Comparison of ENCODE assay signal across 9 cellular contexts in genomic region chr20:51528263-51529026, GRCh38. TPM values are rescaled to one million over a fixed set of nuclear protein-coding genes. Genes with fewer than 3 reads are reported as not detected.
DNase-seq lines count a peak whose midpoint lies in the region; FAIRE-seq and TF ChIP-seq lines count a peak whose summit lies in the region.
"Had no signal": no experiment of that assay in that cellular context is flagged by ENCODE, and none has a peak within 500 bp of the region (broad histone marks: within the 10 kb centered on the region; RNA-seq: fewer than 3 reads in every experiment).

No MANE protein-coding gene starts in this region.

- TF ChIP-seq CTCF in GM12864 (IDR thresholded peaks at IDR 0.05; ENCODE audit: low read depth, low read length, missing control alignments) (no peak), astrocyte (IDR thresholded peaks at IDR 0.05; ENCODE audit: insufficient read depth, low read depth, low read length) (no peak)

- H3K9me3 Mint-ChIP-seq in astrocyte (ENCODE audit: unreplicated experiment), result no peaks in the 10 kb centered on the region

- no peak for FAIRE-seq in astrocyte (lab: Jason Lieb, UNC)

- H2AFZ ChIP-seq in astrocyte (ENCODE audit: low read depth, low read length), result no peak overlapping the region

- H3K9me3 ChIP-seq in astrocyte (ENCODE audit: insufficient read depth, low read depth, low read length), result no peaks in the 10 kb centered on the region

- no peaks in the 10 kb centered on the region for H3K27me3 ChIP-seq in astrocyte (ENCODE audit: insufficient read depth, low read length)

- H3K4me2 ChIP-seq in astrocyte (ENCODE audit: low read length), result peak overlapping the region; percentile 62

- H3K4me3 Mint-ChIP-seq in astrocyte (ENCODE audit: unreplicated experiment), result no peak overlapping the region

- peak overlapping the region; percentile 30 for H3K27ac ChIP-seq in astrocyte (ENCODE audit: low read depth, low read length)

- no peaks in the 10 kb centered on the region for H3K36me3 ChIP-seq in astrocyte (ENCODE audit: insufficient read depth, low read length)

- no peak overlapping the region for H3K27ac Mint-ChIP-seq in astrocyte (ENCODE audit: unreplicated experiment)

- peaks cover 10% of the 10 kb centered on the region for H3K79me2 ChIP-seq in astrocyte (ENCODE audit: insufficient read depth, low read length)

- H3K36me3 Mint-ChIP-seq in astrocyte (ENCODE audit: low read depth, unreplicated experiment), result peaks cover 1% of the 10 kb centered on the region

- peaks cover 31% of the 10 kb centered on the region for H3K4me1 Mint-ChIP-seq in astrocyte (ENCODE audit: low read depth, unreplicated experiment)

- no peaks in the 10 kb centered on the region for H3K27me3 Mint-ChIP-seq in astrocyte (ENCODE audit: low read depth, unreplicated experiment)

- H3K4me1 ChIP-seq in astrocyte (ENCODE audit: insufficient read depth, low read length), result peaks cover 32% of the 10 kb centered on the region

- H3K9ac ChIP-seq in astrocyte (ENCODE audit: low read length), result peak overlapping the region; percentile 26

- DNase-seq in GM12864 (ENCODE audit: low read depth), result no peak
- peak in 4 of 5 experiments; percentile 33 to 75 (median 51) for DNase-seq in T-helper 2 cell
- DNase-seq in astrocyte (ENCODE audit: low read depth), result no peak
- DNase-seq in stimulated activated CD4-positive, alpha-beta T cell treated with anti-CD3 and anti-CD28 coated beads, Interleukin-2, amount 100 ng/mL, for 4 hours (ENCODE audit: low read depth), result peak; percentile 67
- no peak for DNase-seq in ecto neural progenitor cell (ENCODE audit: low spot score)
- DNase-seq in 8988T, result no peak
- DNase-seq in NK-92 treated with Interleukin-12 subunit alpha and Interleukin-12 subunit beta, amount 100 ng/mL, for 24 hours (lab: John Stamatoyannopoulos, UW), result no peak
- no peak for DNase-seq in AG20443 (ENCODE audit: low spot score)
- DNase-seq: NCI-H526 treated with DMSO at 0.1 percent for 48 hours had no signal

- H3K4me3 ChIP-seq in GM12864 (ENCODE audit: low read depth, low read length) (peak overlapping the region; percentile 11; the same call in 1 of the 2 replicates), astrocyte (ENCODE audit: insufficient read depth, low read depth, low read length) (no peak overlapping the region)

- H4K20me1 ChIP-seq in astrocyte (ENCODE audit: insufficient read depth, low read length), result peaks cover 16% of the 10 kb centered on the region

RNA-seq across cellular contexts. Expression of gene NFATC2, which starts 14.1 kb away (rescaled TPM):
- total RNA-seq in astrocyte, result 3.9 and 4.1 TPM in 2 replicates

Comparison
In these comparisons a context has a peak if more than half of its experiments do, and no peak if none do; other contexts are left out.
1. DNase-seq: peak in T-helper 2 cell (4 of 5) and stimulated activated CD4-positive, alpha-beta T cell treated with anti-CD3 and anti-CD28 coated beads, Interleukin-2, amount 100 ng/mL, for 4 hours (single experiment); none in GM12864 (single experiment), astrocyte (single experiment), ecto neural progenitor cell (single experiment), 8988T (single experiment), NK-92 treated with Interleukin-12 subunit alpha and Interleukin-12 subunit beta, amount 100 ng/mL, for 24 hours (single experiment) and AG20443 (single experiment).